In genomic region chr10:79285315-79286185, GRCh38 we compare ENCODE assay signal across 8 cellular contexts.
A peak's percentile ranks its signal among the peaks of the same experiment; 100 is the strongest.
DNase-seq lines count a peak whose midpoint lies in the region; ATAC-seq lines count a peak whose summit lies in the region.

No MANE protein-coding gene starts in this region.

- intact Hi-C loops in naive thymus-derived CD4-positive, alpha-beta T cell (cut with micrococcal nuclease): loop anchor here (1.0 to 5.0 kb wide), 11 partner anchors 32 to 1251 kb away; partner anchors contain the start of genes ZCCHC24 (in 2 of the 2), PPIF (in 1 of the 2) and ZMIZ1 (in 1 of the 2)

- H3K36me3 Mint-ChIP-seq in activated T-cell treated with anti-CD3 and anti-CD28 coated beads, Interleukin-2, amount 50 U/mL, for 72 hours (ENCODE audit: insufficient read depth in 2 of 2): no peaks in the 10 kb centered on the region
- peaks cover 4 to 16% (median 10%) of the 10 kb centered on the region in 5 donors for H3K36me3 Mint-ChIP-seq in naive thymus-derived CD4-positive, alpha-beta T cell

- H3K4me1 Mint-ChIP-seq in activated T-cell treated with anti-CD3 and anti-CD28 coated beads, Interleukin-2, amount 50 U/mL, for 72 hours (ENCODE audit: low read depth): peaks cover 45% of the 10 kb centered on the region
- peaks cover 24 to 57% (median 38%) of the 10 kb centered on the region in 7 donors for H3K4me1 Mint-ChIP-seq in naive thymus-derived CD4-positive, alpha-beta T cell

- peak overlapping the region; percentile 89 for H3K27ac Mint-ChIP-seq in activated T-cell treated with anti-CD3 and anti-CD28 coated beads, Interleukin-2, amount 50 U/mL, for 72 hours
- H3K27ac Mint-ChIP-seq in naive thymus-derived CD4-positive, alpha-beta T cell: peak overlapping the region; percentile 22 to 88 (median 67)

- H3K4me3 ChIP-seq in naive thymus-derived CD4-positive, alpha-beta T cell (ENCODE audit: low read length): peak overlapping the region; percentile 34

- no peaks in the 10 kb centered on the region for H3K27me3 Mint-ChIP-seq in activated T-cell treated with anti-CD3 and anti-CD28 coated beads, Interleukin-2, amount 50 U/mL, for 72 hours (ENCODE audit: low read depth)
- H3K27me3 Mint-ChIP-seq in naive thymus-derived CD4-positive, alpha-beta T cell: no peaks in the 10 kb centered on the region

- H3K4me3 Mint-ChIP-seq in activated T-cell treated with anti-CD3 and anti-CD28 coated beads, Interleukin-2, amount 50 U/mL, for 72 hours: peak overlapping the region; percentile 86 to 88
- H3K4me3 Mint-ChIP-seq in naive thymus-derived CD4-positive, alpha-beta T cell: peak overlapping the region; percentile 70 to 80 (median 76)

- H3K9me3 ChIP-seq in naive thymus-derived CD4-positive, alpha-beta T cell (ENCODE audit: control insufficient read depth in 2 of 3, low read length in 3 of 3): no peaks in the 10 kb centered on the region

- H3K36me3 ChIP-seq in naive thymus-derived CD4-positive, alpha-beta T cell (ENCODE audit: control insufficient read depth in 2 of 3, insufficient read depth in 3 of 3, low read length in 3 of 3): peaks cover 0 to 3% (median 0%) of the 10 kb centered on the region in 3 experiments

- CTCF ChIA-PET in naive thymus-derived CD4-positive, alpha-beta T cell (lab: Charles Lee): no interaction called here

- peaks cover 21 to 31% of the 10 kb centered on the region in 2 donors for H3K4me1 ChIP-seq in naive thymus-derived CD4-positive, alpha-beta T cell (ENCODE audit: control insufficient read depth in 2 of 2, insufficient read depth in 2 of 2, low read length in 2 of 2)

- POLR2A ChIA-PET in naive thymus-derived CD4-positive, alpha-beta T cell (lab: Charles Lee): interaction anchor here (0.7 to 1.6 kb wide), 5 partner anchors 10 to 247 kb away, joined by 3 to 8 read pairs (median 3); no protein-coding TSS in a partner anchor

- H3K27ac ChIP-seq in naive thymus-derived CD4-positive, alpha-beta T cell (ENCODE audit: low read depth, low read length): no peak overlapping the region

- H3K9me3 Mint-ChIP-seq in activated T-cell treated with anti-CD3 and anti-CD28 coated beads, Interleukin-2, amount 50 U/mL, for 72 hours: no peaks in the 10 kb centered on the region
- H3K9me3 Mint-ChIP-seq in naive thymus-derived CD4-positive, alpha-beta T cell: peaks cover 0 to 1% (median 0%) of the 10 kb centered on the region in 11 donors

- peak; percentile 43 for ATAC-seq in HG03066 (IDR thresholded peaks at IDR 0.05; ENCODE audit: low read depth, unreplicated experiment)
- peak; percentile 77 to 80 for ATAC-seq in activated T-cell treated with anti-CD3 and anti-CD28 coated beads, Interleukin-2, amount 50 U/mL, for 72 hours (replicated peaks in 1 of 2)
- ATAC-seq in naive thymus-derived CD4-positive, alpha-beta T cell: no peak

- peak; percentile 53 for DNase-seq in activated naive CD4-positive, alpha-beta T cell treated with Interleukin-2 at 50 U/mL for 16 hours
- DNase-seq in activated naive CD4-positive, alpha-beta T cell treated with anti-CD3 and anti-CD28 coated beads, Interleukin-2, amount 50 U/mL, for 16 hours: no peak
- peak; percentile 72 to 79 for DNase-seq in activated T-cell treated with anti-CD3 and anti-CD28 coated beads, Interleukin-2, amount 50 U/mL, for 72 hours
- DNase-seq in naive thymus-derived CD4-positive, alpha-beta T cell: peak in 1 of 9 donors; percentile 55
- DNase-seq in Ammon's horn (ENCODE audit: low spot score): no peak
- no peak for DNase-seq in DMS153 treated with DMSO at 0.1 percent for 48 hours (lab: John Stamatoyannopoulos, UW; ENCODE audit: unreplicated experiment)
- no peak for DNase-seq in OCI-M1 (lab: John Stamatoyannopoulos, UW)

- H3K27me3 ChIP-seq in naive thymus-derived CD4-positive, alpha-beta T cell (ENCODE audit: control insufficient read depth in 2 of 2, insufficient read depth in 2 of 2, low read length in 2 of 2): no peaks in the 10 kb centered on the region

Comparison
In these comparisons a context has a peak if more than half of its experiments do, and no peak if none do; other contexts are left out.
1. DNase-seq: peak in activated naive CD4-positive, alpha-beta T cell treated with Interleukin-2 at 50 U/mL for 16 hours (single experiment) and activated T-cell treated with anti-CD3 and anti-CD28 coated beads, Interleukin-2, amount 50 U/mL, for 72 hours (2 of 2); none in activated naive CD4-positive, alpha-beta T cell treated with anti-CD3 and anti-CD28 coated beads, Interleukin-2, amount 50 U/mL, for 16 hours (single experiment), Ammon's horn (single experiment), DMS153 treated with DMSO at 0.1 percent for 48 hours (single experiment) and OCI-M1 (single experiment).